In the genomic region with DNA sequence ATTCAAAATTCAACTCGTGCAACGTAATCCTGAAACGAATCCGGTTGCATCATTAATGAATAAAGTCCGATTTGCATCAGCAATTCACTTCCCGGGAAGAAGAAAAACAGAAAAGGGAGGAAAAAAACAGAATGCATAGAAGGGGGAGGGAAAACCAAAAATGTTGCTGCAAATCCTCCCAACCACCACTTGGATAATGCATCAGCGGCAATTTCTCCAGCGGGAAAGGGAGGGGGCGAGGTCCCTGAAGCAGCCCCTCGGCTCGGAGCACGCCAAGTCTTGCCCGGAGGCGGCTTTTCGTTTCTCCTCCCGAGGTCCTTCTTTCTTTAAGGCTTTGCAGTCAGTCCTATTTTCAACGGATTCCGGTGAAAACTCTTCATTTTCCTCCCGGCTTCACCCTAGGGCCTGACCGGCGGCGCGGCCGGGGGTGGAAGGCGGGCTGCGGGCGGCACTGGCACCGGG, we compare ENCODE assay signal across 8 cellular contexts. TPM values are rescaled to one million over a fixed set of nuclear protein-coding genes. Genes with fewer than 3 reads are reported as not detected.
A peak's percentile ranks its signal among the peaks of the same experiment; 100 is the strongest.
DNase-seq lines count a peak whose midpoint lies in the region; ATAC-seq and TF ChIP-seq lines count a peak whose summit lies in the region.

No MANE protein-coding gene starts in this region.

- H3K27me3 ChIP-seq in HUES64 (ENCODE audit: insufficient read depth, low read length) (no peaks in the 10 kb centered on the region), dorsolateral prefrontal cortex (no peaks in the 10 kb centered on the region), right lobe of liver (no peaks in the 10 kb centered on the region), stomach smooth muscle (ENCODE audit: control insufficient read depth in 1 of 2, insufficient read depth in 2 of 2, low read length in 2 of 2) (no peaks in the 10 kb centered on the region)

- intact Hi-C loops in dorsolateral prefrontal cortex (cut with DNase I), result loop anchor here (1.0 to 10.0 kb wide), 7 partner anchors 83 to 375 kb away; partner anchors contain the start of gene COQ8A (in 1 of the 2)
- intact Hi-C loops in right lobe of liver (cut with DNase I), result loop anchor here in 1 of 2 donors (10.0 kb wide), 1 partner anchor 73 kb away; no protein-coding TSS in a partner anchor

- TF ChIP-seq POLR2A in right lobe of liver (IDR thresholded peaks at IDR 0.05), result peak; percentile 40

- H3K27ac ChIP-seq in HUES64 (ENCODE audit: low read depth, low read length) (peak overlapping the region; percentile 88), SK-N-MC (peak overlapping the region; percentile 91), dorsolateral prefrontal cortex (peak overlapping the region; percentile 90 to 99 (median 98)), right lobe of liver (peak overlapping the region; percentile 90 to 91 (median 91)), stomach smooth muscle (ENCODE audit: low read length) (peak overlapping the region; percentile 58)

- H3K4me3 ChIP-seq in HUES64 (ENCODE audit: low read length), result peak overlapping the region; percentile 96
- H3K4me3 ChIP-seq in SK-N-MC, result peak overlapping the region; percentile 79
- peak overlapping the region; percentile 55 to 94 (median 84) for H3K4me3 ChIP-seq in dorsolateral prefrontal cortex
- peak overlapping the region; percentile 68 to 78 (median 69) for H3K4me3 ChIP-seq in right lobe of liver
- H3K4me3 ChIP-seq in stomach smooth muscle (ENCODE audit: low read length in 2 of 2), result peak overlapping the region; percentile 82 to 92

- peak; percentile 46 for DNase-seq in DMS153 (lab: John Stamatoyannopoulos, UW)
- peak; percentile 57 for DNase-seq in SK-N-MC (ENCODE audit: low read depth, low spot score)
- DNase-seq in dorsolateral prefrontal cortex, result peak; percentile 27 to 70 (median 48)
- peak; percentile 43 to 58 (median 56) for DNase-seq in right lobe of liver
- no peak for DNase-seq in activated effector memory CD4-positive, alpha-beta T cell treated with anti-CD3 and anti-CD28 coated beads, Interleukin-2, amount 50 U/mL, for 16 hours
- no peak for DNase-seq in effector CD8-positive, alpha-beta T cell (lab: John Stamatoyannopoulos, UW)

- peak overlapping the region; percentile 92 for H3K9ac ChIP-seq in HUES64 (ENCODE audit: low read depth, low read length)
- peak overlapping the region; percentile 90 for H3K9ac ChIP-seq in SK-N-MC (ENCODE audit: insufficient read length)
- peak overlapping the region; percentile 73 to 82 for H3K9ac ChIP-seq in stomach smooth muscle (ENCODE audit: low read length in 2 of 2)

- H3K4me1 ChIP-seq in HUES64 (ENCODE audit: insufficient read depth, low read length) (peaks cover 42% of the 10 kb centered on the region), right lobe of liver (peaks cover 0 to 20% (median 3%) of the 10 kb centered on the region in 4 donors), stomach smooth muscle (ENCODE audit: control insufficient read depth, insufficient read depth, low read length) (peaks cover 6% of the 10 kb centered on the region)

- WGBS in HUES64, result under 1% methylated on average over 28 of the region's 28 CpGs
- under 1% methylated on average over 11 of the region's 28 CpGs for WGBS in right lobe of liver (ENCODE audit: insufficient coverage, low coverage, low lambda C conversion rate, missing lambda C conversion rate)

- H3K9me3 ChIP-seq in HUES64 (ENCODE audit: insufficient read depth, low read depth, low read length), result no peaks in the 10 kb centered on the region
- H3K9me3 ChIP-seq in SK-N-MC (ENCODE audit: low read depth, low read length), result no peaks in the 10 kb centered on the region
- no peaks in the 10 kb centered on the region for H3K9me3 ChIP-seq in right lobe of liver
- no peaks in the 10 kb centered on the region for H3K9me3 ChIP-seq in stomach smooth muscle (ENCODE audit: control insufficient read depth in 2 of 2, low read length in 2 of 2)

- no peaks in the 10 kb centered on the region for H3K36me3 ChIP-seq in HUES64 (ENCODE audit: insufficient read depth, low read length)
- H3K36me3 ChIP-seq in SK-N-MC (ENCODE audit: insufficient read depth, low read length), result peaks cover 7% of the 10 kb centered on the region; the same call in 1 of the 2 replicates
- no peaks in the 10 kb centered on the region for H3K36me3 ChIP-seq in right lobe of liver
- H3K36me3 ChIP-seq in stomach smooth muscle (ENCODE audit: control insufficient read depth in 2 of 2, insufficient read depth in 2 of 2, low read length in 2 of 2), result no peaks in the 10 kb centered on the region

- peak; percentile 11 to 41 (median 32) for ATAC-seq in right lobe of liver

- TF ChIP-seq CTCF in dorsolateral prefrontal cortex (IDR thresholded peaks at IDR 0.05 in 54 of 56, conservative IDR thresholded peaks at IDR 0.05 in 2 of 56; ENCODE audit: low read depth in 1 of 56, partially characterized antibody in 56 of 56) (peak in 14 of 56 donors; percentile 0 to 35 (median 18)), right lobe of liver (IDR thresholded peaks at IDR 0.05) (peak in 1 of 4 donors; percentile 17)

RNA-seq across cellular contexts. Expression of gene CDC42BPA, which starts 0.7 kb away (rescaled TPM):
- 11.5 TPM for polyA plus RNA-seq in HUES64 (2013, experiment 1 of 2)
- polyA plus RNA-seq in HUES64 (2013, experiment 2 of 2), result 12.4 TPM
- total RNA-seq in dorsolateral prefrontal cortex (100 to 1,000 TPM in 119 of 120 experiments, 10 to 100 TPM in 1; 97.5 to 158 (median 125) TPM), right lobe of liver (10 to 100 TPM; 11.4 to 35.0 (median 22.2) TPM)

Comparison
In these comparisons a context has a peak if more than half of its experiments do, and no peak if none do; other contexts are left out.
1. DNase-seq: peak in DMS153 (single experiment), SK-N-MC (single experiment), dorsolateral prefrontal cortex (10 of 10) and right lobe of liver (3 of 3); none in activated effector memory CD4-positive, alpha-beta T cell treated with anti-CD3 and anti-CD28 coated beads, Interleukin-2, amount 50 U/mL, for 16 hours (single experiment) and effector CD8-positive, alpha-beta T cell (single experiment).
2. Peak in every context shown above with its lines, with median percentiles within 50 percentile points of each other: H3K27ac ChIP-seq, H3K4me3 ChIP-seq and H3K9ac ChIP-seq.